In the genomic region with DNA sequence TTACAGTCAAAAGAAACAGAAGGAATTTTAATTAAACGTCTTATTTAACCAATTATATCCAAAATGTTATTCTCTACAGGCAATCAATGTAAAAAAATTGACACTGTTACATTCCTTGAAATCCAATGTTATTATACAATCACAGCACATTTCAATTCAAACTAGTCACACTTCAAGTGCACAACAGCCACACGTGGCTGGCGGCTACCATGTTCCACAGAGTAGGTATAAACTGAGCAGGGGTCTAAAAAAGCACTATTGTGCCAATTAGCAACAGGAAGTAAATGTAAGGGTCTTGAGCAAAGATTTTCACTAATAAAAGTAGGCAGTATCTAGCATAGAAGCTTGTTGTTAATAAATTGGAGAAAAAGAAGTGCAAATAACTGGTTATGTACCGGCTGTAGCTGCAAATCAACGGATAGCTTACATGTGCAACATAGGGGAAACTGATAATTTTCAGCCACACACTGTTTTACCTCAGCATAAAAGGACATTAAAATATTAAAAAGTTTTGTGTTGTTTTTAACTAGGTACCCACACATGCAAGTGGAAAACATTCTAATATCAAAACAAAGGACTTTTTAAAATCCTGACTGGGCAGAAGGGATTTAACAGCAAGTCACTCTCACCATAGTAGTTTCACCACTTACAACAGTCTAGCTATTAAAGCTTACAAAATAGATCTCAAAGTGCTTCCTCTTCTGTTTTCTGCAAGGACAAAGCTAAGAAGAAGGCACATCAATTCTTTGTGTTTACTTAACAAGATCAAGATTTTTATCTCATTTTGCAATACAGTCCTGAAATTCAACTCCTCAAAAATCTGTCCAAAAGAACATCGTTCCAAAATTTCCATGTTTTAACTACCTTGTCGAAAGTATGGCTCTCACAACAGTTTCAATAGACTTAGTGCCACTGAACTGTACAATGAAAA, we compare ENCODE assay signal across 9 cellular contexts. TPM values are rescaled to one million over a fixed set of nuclear protein-coding genes. Genes with fewer than 3 reads are reported as not detected.
DNase-seq lines count a peak whose midpoint lies in the region; ATAC-seq and TF ChIP-seq lines count a peak whose summit lies in the region.
"Had no signal": no experiment of that assay in that cellular context is flagged by ENCODE, and none has a peak within 500 bp of the region (broad histone marks: within the 10 kb centered on the region; RNA-seq: fewer than 3 reads in every experiment).

No MANE protein-coding gene starts in this region.

- H3K27me3 Mint-ChIP-seq in activated naive CD8-positive, alpha-beta T cell treated with anti-CD3 and anti-CD28 coated beads for 36 hours, result no peaks in the 10 kb centered on the region

- H3K36me3 ChIP-seq in HUES6 (ENCODE audit: control insufficient read depth, insufficient read depth, low read length) (peaks cover 20% of the 10 kb centered on the region), lower lobe of right lung (no peaks in the 10 kb centered on the region), aorta (ENCODE audit: control insufficient read depth in 1 of 2, insufficient read depth in 2 of 2, low read length in 1 of 2) (no peaks in the 10 kb centered on the region)

- no peak for DNase-seq in AG04450 (ENCODE audit: low read depth, low spot score)
- no peak for DNase-seq in activated naive CD8-positive, alpha-beta T cell treated with anti-CD3 and anti-CD28 coated beads for 36 hours
- DNase-seq in lower lobe of right lung, result no peak
- no peak for DNase-seq in aorta
- DNase-seq in cerebellar cortex (ENCODE audit: low spot score), result no peak
- DNase-seq in cortex of kidney (lab: John Stamatoyannopoulos, UW), result no peak
- DNase-seq: T1000 had no signal

- ATAC-seq in lower lobe of right lung (no peak), HG02798 (IDR thresholded peaks at IDR 0.05; ENCODE audit: poor library complexity, unreplicated experiment) (no peak), aorta (ENCODE audit: low FRiP score) (no peak)

- POLR2A ChIA-PET in AG04450 (lab: Yijun Ruan, JAX), result no interaction called here

- no peak overlapping the region for H3K9ac ChIP-seq in HUES6 (ENCODE audit: low read length)

- H3K27me3 ChIP-seq in AG04450 (ENCODE audit: control insufficient read depth, insufficient read depth, low read length) (no peaks in the 10 kb centered on the region), HUES6 (ENCODE audit: control insufficient read depth, insufficient read depth, low read length) (no peaks in the 10 kb centered on the region), lower lobe of right lung (ENCODE audit: low read depth) (no peaks in the 10 kb centered on the region), aorta (ENCODE audit: control insufficient read depth in 1 of 2, insufficient read depth in 2 of 2, low read length in 1 of 2) (no peaks in the 10 kb centered on the region)

- H3K9me3 ChIP-seq in AG04450 (ENCODE audit: control insufficient read depth, insufficient read depth, low read length), result no peaks in the 10 kb centered on the region; the same call in 1 of the 2 replicates
- H3K9me3 ChIP-seq in HUES6 (ENCODE audit: control insufficient read depth, insufficient read depth, low read depth, low read length), result no peaks in the 10 kb centered on the region
- H3K9me3 ChIP-seq in lower lobe of right lung, result no peaks in the 10 kb centered on the region
- H3K9me3 ChIP-seq in aorta (ENCODE audit: control insufficient read depth, low read length), result no peaks in the 10 kb centered on the region

- H3K4me1 ChIP-seq in HUES6 (ENCODE audit: control insufficient read depth, insufficient read depth, low read length) (peaks cover 40% of the 10 kb centered on the region), lower lobe of right lung (peaks cover 66% of the 10 kb centered on the region), aorta (ENCODE audit: control insufficient read depth in 1 of 2, insufficient read depth in 2 of 2, low read length in 2 of 2) (peaks cover 0 to 11% of the 10 kb centered on the region in 2 donors)

- WGBS in aorta, 2 donors, result 47 to 48% methylated on average over 7 of the region's 7 CpGs

- H3K36me3 Mint-ChIP-seq in activated naive CD8-positive, alpha-beta T cell treated with anti-CD3 and anti-CD28 coated beads for 36 hours, result peaks cover 50% of the 10 kb centered on the region

- TF ChIP-seq CTCF in AG04450 (IDR thresholded peaks at IDR 0.05; ENCODE audit: low read depth, low read length), result no peak
- no peak for TF ChIP-seq CTCF in lower lobe of right lung (IDR thresholded peaks at IDR 0.05)

- CTCF ChIA-PET in AG04450 (lab: Charles Lee), result no interaction called here

- peaks cover 65% of the 10 kb centered on the region for H3K4me1 Mint-ChIP-seq in activated naive CD8-positive, alpha-beta T cell treated with anti-CD3 and anti-CD28 coated beads for 36 hours

- H3K4me3 Mint-ChIP-seq in activated naive CD8-positive, alpha-beta T cell treated with anti-CD3 and anti-CD28 coated beads for 36 hours, result peak overlapping the region; percentile 98

- H3K4me3 ChIP-seq in AG04450 (ENCODE audit: low read depth, low read length), result peak overlapping the region; percentile 100
- peak overlapping the region; percentile 85 for H3K4me3 ChIP-seq in HUES6 (ENCODE audit: low read depth, low read length)
- H3K4me3 ChIP-seq in lower lobe of right lung, result peak overlapping the region; percentile 94
- H3K4me3 ChIP-seq in aorta (ENCODE audit: low read length in 2 of 2), result peak overlapping the region in 1 of 2 donors; percentile 94

- H3K27ac ChIP-seq in AG04450 (ENCODE audit: low read depth, low read length) (no peak overlapping the region), HUES6 (ENCODE audit: low read depth, low read length) (peak overlapping the region; percentile 24; the same call in 1 of the 2 replicates), lower lobe of right lung (no peak overlapping the region), aorta (ENCODE audit: low read depth in 1 of 2, low read length in 2 of 2) (no peak overlapping the region)

- H3K27ac Mint-ChIP-seq in activated naive CD8-positive, alpha-beta T cell treated with anti-CD3 and anti-CD28 coated beads for 36 hours, result peak overlapping the region; percentile 100

- H3K9me3 Mint-ChIP-seq in activated naive CD8-positive, alpha-beta T cell treated with anti-CD3 and anti-CD28 coated beads for 36 hours, result no peaks in the 10 kb centered on the region

- intact Hi-C loops in lower lobe of right lung (cut with DNase I), result no loop called here
- intact Hi-C loops in aorta (cut with DNase I), result loop anchor here (5.0 kb wide), 2 partner anchors 38 to 332 kb away; partner anchors contain the start of genes NRAS (in 1 of the 2) and TSPAN2 (in 1 of the 2)

RNA-seq across cellular contexts. Expression of gene CSDE1, which starts 2.5 kb away (rescaled TPM):
- polyA plus RNA-seq in AG04450 (2011; rRNA removed) (346 and 438 TPM in 2 replicates), aorta (100 to 1,000 TPM; 286 to 661 TPM)
- polyA minus RNA-seq in AG04450 (2011; rRNA and poly(A)+ RNA removed), result 533 and 669 TPM in 2 replicates
- total RNA-seq in activated naive CD8-positive, alpha-beta T cell treated with anti-CD3 and anti-CD28 coated beads for 36 hours, result 100 to 1,000 TPM; 519 to 530 TPM
- total RNA-seq in lower lobe of right lung (543 TPM), aorta (100 to 1,000 TPM; 549 to 607 TPM)

RNA-seq across cellular contexts. Expression of gene SIKE1, which starts 25.2 kb away (rescaled TPM):
- polyA plus RNA-seq in AG04450 (2011; rRNA removed) (34.7 and 58.5 TPM in 2 replicates), aorta (10 to 100 TPM; 18.8 to 22.5 TPM)
- 24.1 and 44.6 TPM in 2 replicates for polyA minus RNA-seq in AG04450 (2011; rRNA and poly(A)+ RNA removed)
- total RNA-seq in activated naive CD8-positive, alpha-beta T cell treated with anti-CD3 and anti-CD28 coated beads for 36 hours, result 10 to 100 TPM; 73.3 to 74.9 TPM
- total RNA-seq in lower lobe of right lung (34.3 TPM), aorta (10 to 100 TPM; 31.4 to 40.1 TPM)

RNA-seq across cellular contexts. Expression of gene NRAS, which starts 38.7 kb away (rescaled TPM):
- polyA plus RNA-seq in AG04450 (2011; rRNA removed) (50.7 and 69.8 TPM in 2 replicates), aorta (10 to 100 TPM in 1 of 2 donors, 1 to 10 TPM in 1; 5.6 to 14.9 TPM)
- 37.0 and 57.5 TPM in 2 replicates for polyA minus RNA-seq in AG04450 (2011; rRNA and poly(A)+ RNA removed)
- total RNA-seq in activated naive CD8-positive, alpha-beta T cell treated with anti-CD3 and anti-CD28 coated beads for 36 hours, result 10 to 100 TPM; 67.7 to 69.4 TPM
- total RNA-seq in lower lobe of right lung (25.1 TPM), aorta (10 to 100 TPM; 17.9 to 21.1 TPM)

RNA-seq across cellular contexts. Expression of gene AMPD1, which starts 59.9 kb away (rescaled TPM):
- polyA plus RNA-seq in AG04450 (2011; rRNA removed) (not detected in 2 replicates), aorta (under 1 TPM in 1 of 2 donors, not detected in 1; 0.05 TPM)
- polyA minus RNA-seq in AG04450 (2011; rRNA and poly(A)+ RNA removed), result not detected in 2 replicates
- not detected for total RNA-seq in activated naive CD8-positive, alpha-beta T cell treated with anti-CD3 and anti-CD28 coated beads for 36 hours
- total RNA-seq in lower lobe of right lung (0.21 TPM), aorta (under 1 TPM in 1 of 2 donors, not detected in 1; 0.52 TPM)
